15 cellular contexts compared by ENCODE assay signal in genomic region chr1:237043846-237044636, GRCh38. TPM values are rescaled to one million over a fixed set of nuclear protein-coding genes. Genes with fewer than 3 reads are reported as not detected.
DNase-seq lines count a peak whose midpoint lies in the region; ATAC-seq and TF ChIP-seq lines count a peak whose summit lies in the region.
"Had no signal": no experiment of that assay in that cellular context is flagged by ENCODE, and none has a peak within 500 bp of the region (broad histone marks: within the 10 kb centered on the region; RNA-seq: fewer than 3 reads in every experiment).

No MANE protein-coding gene starts in this region.

- H4K12ac ChIP-seq in trophoblast cell (ENCODE audit: low read depth, low read length): no peak overlapping the region

- H3K4ac ChIP-seq in H9 (ENCODE audit: low read depth, low read length) (no peak overlapping the region), trophoblast cell (ENCODE audit: low read depth, low read length) (peak overlapping the region; percentile 24)

- H3K9ac ChIP-seq in H9 (ENCODE audit: extremely low read depth, insufficient read length, low read length) (no peak overlapping the region), trophoblast cell (ENCODE audit: low read length) (no peak overlapping the region)

- H3K27me3 Mint-ChIP-seq in H9 (ENCODE audit: low read depth): peaks cover 40% of the 10 kb centered on the region

- no CpG with 5 or more reads among the region's 14 CpGs for WGBS in H9 (ENCODE audit: extremely low coverage, insufficient read length, low lambda C conversion rate)
- 11 to 15% methylated on average over 14 of the region's 14 CpGs for WGBS in heart right ventricle, 2 donors
- no CpG with 5 or more reads among the region's 14 CpGs for WGBS in trophoblast cell (ENCODE audit: extremely low coverage, insufficient coverage, insufficient read length)

- H2BK20ac ChIP-seq in H9 (ENCODE audit: low read depth, low read length, poor library complexity, severe bottlenecking): no peak overlapping the region

- H2AFZ ChIP-seq in H9 (ENCODE audit: low read length): no peak overlapping the region
- no peak overlapping the region for H2AFZ ChIP-seq in trophoblast cell (ENCODE audit: insufficient read depth, low read length, poor library complexity)

- H2BK120ac ChIP-seq in H9 (ENCODE audit: low read depth, low read length, poor library complexity, severe bottlenecking) (no peak overlapping the region), trophoblast cell (ENCODE audit: insufficient read depth, low read length, poor library complexity) (no peak overlapping the region)

- ATAC-seq in heart right ventricle (peak; percentile 63 to 85 (median 82)), HG02973 (IDR thresholded peaks at IDR 0.05; ENCODE audit: unreplicated experiment) (no peak)

- H3K4me3 Mint-ChIP-seq in H9: peak overlapping the region; percentile 78 to 91

- no peak overlapping the region for H4K8ac ChIP-seq in H9 (replicated peaks; ENCODE audit: insufficient read length, low read depth, low read length)
- no peak overlapping the region for H4K8ac ChIP-seq in trophoblast cell (ENCODE audit: low read depth, low read length)

- H3K23ac ChIP-seq in H9 (ENCODE audit: insufficient read length, low read depth, low read length) (no peak overlapping the region), trophoblast cell (ENCODE audit: low read length) (no peak overlapping the region)

- H3K79me1 ChIP-seq in H9 (ENCODE audit: insufficient read depth, low read depth, low read length, poor library complexity, severe bottlenecking) (no peaks in the 10 kb centered on the region), trophoblast cell (ENCODE audit: low read length) (peaks cover 5% of the 10 kb centered on the region)

- no peak for TF ChIP-seq POLR2A in uterus (IDR thresholded peaks at IDR 0.05)

- H2AK5ac ChIP-seq in H9 (ENCODE audit: insufficient read length, low read length): no peak overlapping the region
- H2AK5ac ChIP-seq in trophoblast cell (ENCODE audit: low read length): no peak overlapping the region

- H3K9me3 ChIP-seq in H9 (ENCODE audit: control insufficient read depth, low read depth, low read length) (no peaks in the 10 kb centered on the region), heart right ventricle (no peaks in the 10 kb centered on the region), trophoblast cell (ENCODE audit: insufficient read depth, low read depth, low read length) (peaks cover 2% of the 10 kb centered on the region), uterus (no peaks in the 10 kb centered on the region)

- H3K4me2 ChIP-seq in H9 (ENCODE audit: insufficient read depth, insufficient read length, low read length) (peak overlapping the region; percentile 88), trophoblast cell (ENCODE audit: low read length) (peak overlapping the region; percentile 40)

- peak overlapping the region in 1 of 3 experiments; percentile 61; a peak in 1 of 7 replicates for H3K27ac Mint-ChIP-seq in H9
- H3K27ac Mint-ChIP-seq: CD14-positive monocyte; stimulated activated naive CD8-positive, alpha-beta T cell treated with anti-CD3 and anti-CD28 coated beads, Interleukin-15, Interleukin-2, amounts not matched to agents 100 ng/mL and 50 ng/mL, for 24 hours had no signal

- intact Hi-C loops in heart right ventricle (cut with DNase I): loop anchor here in 6 of 10 donors (1.0 to 10.0 kb wide), 7 partner anchors 32 to 152 kb away; no protein-coding TSS in a partner anchor
- intact Hi-C loops in uterus (cut with DNase I; ENCODE audit: low total_unique reads): no loop called here

- no peak overlapping the region for H3K18ac ChIP-seq in H9 (ENCODE audit: insufficient read length, low read depth, low read length)
- H3K18ac ChIP-seq in trophoblast cell (ENCODE audit: low read length): no peak overlapping the region

- no peak overlapping the region for H2BK15ac ChIP-seq in H9 (ENCODE audit: low read depth, low read length)

- no peak for TF ChIP-seq CTCF in H9 (conservative IDR thresholded peaks at IDR 0.05)
- TF ChIP-seq CTCF in heart right ventricle (IDR thresholded peaks at IDR 0.05): no peak
- TF ChIP-seq CTCF in GM13977 (IDR thresholded peaks at IDR 0.05; ENCODE audit: extremely low read depth, insufficient read depth, missing control alignments): no peak
- no peak for TF ChIP-seq CTCF in uterus (IDR thresholded peaks at IDR 0.05)

- H3K14ac ChIP-seq in H9 (ENCODE audit: insufficient read depth, low read length): no peak overlapping the region
- H3K14ac ChIP-seq in trophoblast cell (ENCODE audit: low read length): no peak overlapping the region

- H2BK5ac ChIP-seq in H9 (ENCODE audit: insufficient read length, low read length): no peak overlapping the region
- no peak overlapping the region for H2BK5ac ChIP-seq in trophoblast cell (ENCODE audit: low read depth, low read length, poor library complexity)

- H3K4me1 Mint-ChIP-seq in H9: peaks cover 30 to 34% of the 10 kb centered on the region in 2 experiments
- H3K4me1 Mint-ChIP-seq: CD14-positive monocyte had no signal

- H3T11ph ChIP-seq in H9 (ENCODE audit: low read length): no peak overlapping the region

- H3K4me1 ChIP-seq in H9 (ENCODE audit: insufficient read depth, low read length) (peaks cover 3% of the 10 kb centered on the region; the same call in 1 of the 2 replicates), heart right ventricle (peaks cover 0 to 7% (median 3%) of the 10 kb centered on the region in 9 donors), trophoblast cell (ENCODE audit: control insufficient read depth in 1 of 2, insufficient read depth in 2 of 2, low read length in 2 of 2) (peaks cover 8 to 15% of the 10 kb centered on the region in 2 experiments), uterus (peaks cover 0 to 8% of the 10 kb centered on the region in 2 donors)

- no peak overlapping the region for H3K56ac ChIP-seq in H9 (ENCODE audit: insufficient read length, low read depth, low read length)

- H3K36me3 Mint-ChIP-seq in H9 (ENCODE audit: insufficient read depth in 1 of 3, low read depth in 3 of 3): peaks cover 0 to 7% (median 0%) of the 10 kb centered on the region in 3 experiments; a peak in 1 of 7 replicates
- H3K36me3 Mint-ChIP-seq: CD14-positive monocyte had no signal

- no peaks in the 10 kb centered on the region for H4K20me1 ChIP-seq in H9 (ENCODE audit: control insufficient read depth, insufficient read depth, insufficient read length)

- peak overlapping the region; percentile 59 to 78 (median 70) for H3K4me3 ChIP-seq in heart right ventricle
- H3K4me3 ChIP-seq in trophoblast cell (ENCODE audit: low read depth, low read length): no peak overlapping the region
- H3K4me3 ChIP-seq in uterus: no peak overlapping the region

- H4K91ac ChIP-seq in H9 (ENCODE audit: insufficient read length, low read depth, low read length): no peak overlapping the region
- no peak overlapping the region for H4K91ac ChIP-seq in trophoblast cell (ENCODE audit: low read depth, low read length)

- peaks cover 18% of the 10 kb centered on the region; the same call in 1 of the 2 replicates for H3K27me3 ChIP-seq in H9 (ENCODE audit: insufficient read depth, low read length)
- peaks cover 0 to 63% (median 27%) of the 10 kb centered on the region in 7 donors for H3K27me3 ChIP-seq in heart right ventricle
- H3K27me3 ChIP-seq in trophoblast cell (ENCODE audit: insufficient read depth, low read length): no peaks in the 10 kb centered on the region
- H3K27me3 ChIP-seq in uterus: peaks cover 0 to 11% of the 10 kb centered on the region in 2 donors

- H2BK12ac ChIP-seq in H9 (ENCODE audit: insufficient read length, low read depth, low read length) (no peak overlapping the region), trophoblast cell (ENCODE audit: low read length) (no peak overlapping the region)

- H3K36me3 ChIP-seq in heart right ventricle (no peaks in the 10 kb centered on the region), trophoblast cell (ENCODE audit: control insufficient read depth in 1 of 2, insufficient read depth in 2 of 2, low read length in 2 of 2) (no peaks in the 10 kb centered on the region), uterus (no peaks in the 10 kb centered on the region)
- H3K36me3 ChIP-seq: brain microvascular endothelial cell had no signal

- peaks cover 16% of the 10 kb centered on the region for H3K23me2 ChIP-seq in H9 (ENCODE audit: insufficient read length, low read depth, low read length, poor library complexity, severe bottlenecking)

- no peak overlapping the region for H4K5ac ChIP-seq in H9 (ENCODE audit: insufficient read length, low read depth, low read length)

- DNase-seq in H9: no peak
- peak; percentile 3 for DNase-seq in SK-N-DZ (ENCODE audit: low spot score)
- DNase-seq in heart right ventricle: peak; percentile 29 to 68
- no peak for DNase-seq in trophoblast cell
- DNase-seq in GM13977 (ENCODE audit: low spot score): no peak
- no peak for DNase-seq in DMS153 (lab: John Stamatoyannopoulos, UW)
- DNase-seq in uterus: no peak
- DNase-seq: activated CD4-positive, alpha-beta T cell treated with anti-CD3 and anti-CD28 coated beads for 1 hour; brain microvascular endothelial cell; NCI-H774 had no signal

- H3K79me2 ChIP-seq in H9 (ENCODE audit: insufficient read depth, low read length) (no peaks in the 10 kb centered on the region; the same call in 1 of the 2 replicates), trophoblast cell (ENCODE audit: control insufficient read depth, insufficient read depth, low read length, poor library complexity) (peaks cover 12% of the 10 kb centered on the region)

- H3K27ac ChIP-seq in H9 (ENCODE audit: insufficient read length, low read depth, low read length) (no peak overlapping the region), heart right ventricle (peak overlapping the region; percentile 88 to 99 (median 96)), trophoblast cell (ENCODE audit: low read depth, low read length) (no peak overlapping the region), uterus (no peak overlapping the region)
- H3K27ac ChIP-seq: brain microvascular endothelial cell, epithelial cell of prostate had no signal

- in situ Hi-C loops in GM13977 (cut with MboI; ENCODE audit: low pct_unique_long_range_greater_than_20kb, low sequenced_read_pairs, unreplicated experiment): no loop called here

- no peaks in the 10 kb centered on the region; a peak in 2 of 5 replicates for H3K9me3 Mint-ChIP-seq in H9
- H3K9me3 Mint-ChIP-seq: stimulated activated naive CD8-positive, alpha-beta T cell treated with anti-CD3 and anti-CD28 coated beads, Interleukin-15, Interleukin-2, amounts not matched to agents 100 ng/mL and 50 ng/mL, for 24 hours had no signal

RNA-seq across cellular contexts. Expression of gene RYR2, which starts 2.1 kb away (rescaled TPM):
- total RNA-seq in H9 (2021) (3.3 and 3.4 TPM in 2 replicates), heart right ventricle (1,000 to 10,000 TPM in 5 of 10 donors, 100 to 1,000 TPM in 5; 505 to 1,252 (median 983) TPM), uterus (1 to 10 TPM in 3 of 4 donors, under 1 TPM in 1; 0.88 to 8.4 (median 5.5) TPM)
- polyA plus RNA-seq in SK-N-DZ (2014; cell fraction: cytosol; rRNA removed): 1.4 and 3.1 TPM in 2 replicates
- polyA plus RNA-seq in SK-N-DZ (2014; cell fraction: nucleus; rRNA removed): 3.7 and 5.1 TPM in 2 replicates
- polyA plus RNA-seq in heart right ventricle: 100 to 1,000 TPM in 1 of 2 donors, 10 to 100 TPM in 1; 43.1 to 174 TPM
- polyA plus RNA-seq in trophoblast cell (2013): 4.4 and 5.2 TPM in 2 replicates
- polyA plus RNA-seq: CD14-positive monocyte had no signal

RNA-seq across cellular contexts. Expression of gene MT1HL1, which starts 39.8 kb away (rescaled TPM):
- total RNA-seq in H9 (2021) (not detected in 2 replicates), heart right ventricle (not detected), uterus (not detected)
- not detected in 2 replicates for polyA plus RNA-seq in SK-N-DZ (2014; cell fraction: cytosol; rRNA removed)
- polyA plus RNA-seq in SK-N-DZ (2014; cell fraction: nucleus; rRNA removed): not detected in 2 replicates
- polyA plus RNA-seq in heart right ventricle: not detected
- not detected in 2 replicates for polyA plus RNA-seq in trophoblast cell (2013)
- total RNA-seq: mucosa of gallbladder had no signal
- polyA plus RNA-seq: CD14-positive monocyte had no signal

Comparison
In these comparisons a context has a peak if more than half of its experiments do, and no peak if none do; other contexts are left out.
1. DNase-seq: peak in SK-N-DZ (single experiment) and heart right ventricle (2 of 2); none in H9 (single experiment), trophoblast cell (0 of 2), GM13977 (single experiment), DMS153 (single experiment) and uterus (0 of 2).
2. H3K27ac ChIP-seq: peak in heart right ventricle (10 of 10); none in H9 (single experiment), trophoblast cell (single experiment) and uterus (0 of 2).
3. H3K4me3 ChIP-seq: peak in heart right ventricle (10 of 10); none in trophoblast cell (single experiment) and uterus (0 of 2).
4. RNA of gene RYR2, which starts 2.1 kb away (total RNA-seq): 505 to 1,252 TPM in heart right ventricle; 0.88 to 8.4 TPM in uterus and 3.3 to 3.4 TPM in H9; every median in the first group is over 10 times any median in the second.